In the genomic region with DNA sequence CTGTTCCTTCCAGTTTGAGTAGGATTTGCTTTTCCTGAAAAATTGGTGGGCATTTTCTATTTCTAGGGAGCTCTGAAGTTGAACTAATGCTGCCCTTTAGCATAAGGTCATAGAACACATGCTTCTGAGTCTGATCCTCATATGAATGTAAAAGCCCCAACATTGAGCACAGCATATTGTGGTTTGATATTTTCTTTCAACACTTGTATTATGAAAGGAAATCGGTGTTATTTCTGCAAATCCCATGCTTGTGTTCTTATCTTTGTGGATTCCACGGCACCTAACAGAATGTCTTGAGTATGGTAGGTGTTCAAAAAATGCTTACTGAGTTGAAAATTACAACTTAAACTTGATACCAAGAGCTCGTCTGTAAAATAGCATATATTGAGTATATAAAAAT, we compare ENCODE assay signal across 31 cellular contexts.
"Had no signal": no experiment of that assay in that cellular context is flagged by ENCODE, and none has a peak within 500 bp of the region (broad histone marks: within the 10 kb centered on the region; RNA-seq: fewer than 3 reads in every experiment).

No MANE protein-coding gene starts in this region.

- ATAC-seq: activated CD4-positive, alpha-beta T cell treated with anti-CD3 and anti-CD28 coated beads for 36 hours; activated CD8-positive, alpha-beta memory T cell treated with anti-CD3 and anti-CD28 coated beads, Interleukin-2, amount 10 ng/mL, durations not matched to agents 7 days and 5 days; activated CD8-positive, alpha-beta T cell treated with anti-CD3 and anti-CD28 coated beads, Interleukin-2, amount 10 ng/mL, durations not matched to agents 7 days and 5 days; activated naive CD8-positive, alpha-beta T cell treated with anti-CD3 and anti-CD28 coated beads, Interleukin-2, amount 50 U/mL, for 24 hours; effector memory CD8-positive, alpha-beta T cell had no signal

- H3K9me3 Mint-ChIP-seq: activated CD4-positive, alpha-beta memory T cell treated with anti-CD3 and anti-CD28 coated beads for 36 hours; activated CD4-positive, alpha-beta T cell treated with anti-CD3 and anti-CD28 coated beads, Interleukin-2, amount 10 ng/mL, durations not matched to agents 24 days and 14 days; activated naive CD4-positive, alpha-beta T cell treated with anti-CD3 and anti-CD28 coated beads for 36 hours; activated naive CD4-positive, alpha-beta T cell treated with anti-CD3 and anti-CD28 coated beads, Interleukin-2, amount 50 U/mL, for 24 hours; activated naive CD8-positive, alpha-beta T cell treated with anti-CD3 and anti-CD28 coated beads for 36 hours; activated naive CD8-positive, alpha-beta T cell treated with anti-CD3 and anti-CD28 coated beads, Interleukin-2, amount 50 U/mL, for 24 hours; activated T-helper 1 cell treated with anti-CD3 and anti-CD28 coated beads, Interleukin-12 subunit alpha, Interleukin-12 subunit beta, Interleukin-2, Interleukin-4 antibody, amounts not matched to agents 30 ng/mL and 10 ng/mL and 1 ng/mL, durations not matched to agents 14 hours and 24 hours and 36 hours; activated T-helper 2 cell treated with anti-CD3 and anti-CD28 coated beads, Interferon-gamma antibody, Interleukin-2, Interleukin-4, amounts not matched to agents 10 μg/mL and 5 μg/mL and 100 μg/mL, durations not matched to agents 14 hours and 24 hours and 36 hours; effector memory CD8-positive, alpha-beta T cell had no signal

- H3K27ac ChIP-seq: adrenal gland, ascending aorta, cardiac muscle cell, esophagus muscularis mucosa had no signal

- H3K4me1 Mint-ChIP-seq: activated CD4-positive, alpha-beta T cell treated with anti-CD3 and anti-CD28 coated beads for 36 hours; activated CD4-positive, alpha-beta T cell treated with anti-CD3 and anti-CD28 coated beads, Interleukin-2, amount 10 ng/mL, durations not matched to agents 24 days and 14 days; activated CD8-positive, alpha-beta memory T cell treated with anti-CD3 and anti-CD28 coated beads, Interleukin-2, amount 10 ng/mL, durations not matched to agents 7 days and 5 days; activated naive CD4-positive, alpha-beta T cell treated with anti-CD3 and anti-CD28 coated beads, Interleukin-2, amount 50 U/mL, for 24 hours; activated naive CD8-positive, alpha-beta T cell treated with anti-CD3 and anti-CD28 coated beads for 36 hours; activated naive CD8-positive, alpha-beta T cell treated with anti-CD3 and anti-CD28 coated beads, Interleukin-2, amount 50 U/mL, for 24 hours; brain had no signal

- H3K27ac Mint-ChIP-seq: activated CD4-positive, alpha-beta memory T cell treated with anti-CD3 and anti-CD28 coated beads for 36 hours; activated CD4-positive, alpha-beta T cell treated with anti-CD3 and anti-CD28 coated beads for 36 hours; activated CD4-positive, alpha-beta T cell treated with anti-CD3 and anti-CD28 coated beads, Interleukin-2, amount 10 ng/mL, durations not matched to agents 24 days and 14 days; activated CD8-positive, alpha-beta memory T cell treated with anti-CD3 and anti-CD28 coated beads, Interleukin-2, amount 10 ng/mL, durations not matched to agents 7 days and 5 days; activated CD8-positive, alpha-beta T cell treated with anti-CD3 and anti-CD28 coated beads, Interleukin-2, amount 10 ng/mL, durations not matched to agents 7 days and 5 days; activated naive CD4-positive, alpha-beta T cell treated with anti-CD3 and anti-CD28 coated beads for 36 hours; activated naive CD4-positive, alpha-beta T cell treated with anti-CD3 and anti-CD28 coated beads, Interleukin-2, amount 50 U/mL, for 24 hours; activated naive CD8-positive, alpha-beta T cell treated with anti-CD3 and anti-CD28 coated beads for 36 hours; activated naive CD8-positive, alpha-beta T cell treated with anti-CD3 and anti-CD28 coated beads, Interleukin-2, amount 50 U/mL, for 24 hours; activated T-helper 1 cell treated with anti-CD3 and anti-CD28 coated beads, Interleukin-12 subunit alpha, Interleukin-12 subunit beta, Interleukin-2, Interleukin-4 antibody, amounts not matched to agents 30 ng/mL and 10 ng/mL and 1 ng/mL, durations not matched to agents 14 hours and 24 hours and 36 hours; activated T-helper 2 cell treated with anti-CD3 and anti-CD28 coated beads, Interferon-gamma antibody, Interleukin-2, Interleukin-4, amounts not matched to agents 10 μg/mL and 5 μg/mL and 100 μg/mL, durations not matched to agents 14 hours and 24 hours and 36 hours; brain; effector memory CD8-positive, alpha-beta T cell had no signal

- H3K4me3 Mint-ChIP-seq: activated CD4-positive, alpha-beta memory T cell treated with anti-CD3 and anti-CD28 coated beads for 36 hours; activated CD4-positive, alpha-beta T cell treated with anti-CD3 and anti-CD28 coated beads for 36 hours; activated CD4-positive, alpha-beta T cell treated with anti-CD3 and anti-CD28 coated beads, Interleukin-2, amount 10 ng/mL, durations not matched to agents 24 days and 14 days; activated CD8-positive, alpha-beta memory T cell treated with anti-CD3 and anti-CD28 coated beads, Interleukin-2, amount 10 ng/mL, durations not matched to agents 7 days and 5 days; activated CD8-positive, alpha-beta T cell treated with anti-CD3 and anti-CD28 coated beads, Interleukin-2, amount 10 ng/mL, durations not matched to agents 7 days and 5 days; activated naive CD4-positive, alpha-beta T cell treated with anti-CD3 and anti-CD28 coated beads for 36 hours; activated naive CD4-positive, alpha-beta T cell treated with anti-CD3 and anti-CD28 coated beads, Interleukin-2, amount 50 U/mL, for 24 hours; activated naive CD8-positive, alpha-beta T cell treated with anti-CD3 and anti-CD28 coated beads for 36 hours; activated naive CD8-positive, alpha-beta T cell treated with anti-CD3 and anti-CD28 coated beads, Interleukin-2, amount 50 U/mL, for 24 hours; activated T-helper 1 cell treated with anti-CD3 and anti-CD28 coated beads, Interleukin-12 subunit alpha, Interleukin-12 subunit beta, Interleukin-2, Interleukin-4 antibody, amounts not matched to agents 30 ng/mL and 10 ng/mL and 1 ng/mL, durations not matched to agents 14 hours and 24 hours and 36 hours; brain; effector memory CD8-positive, alpha-beta T cell had no signal

- H3K4me1 ChIP-seq: ascending aorta, breast epithelium had no signal

- H3K27me3 ChIP-seq: adrenal gland, ascending aorta, breast epithelium, cardiac muscle cell, esophagus muscularis mucosa had no signal

- H3K27me3 Mint-ChIP-seq: activated CD4-positive, alpha-beta memory T cell treated with anti-CD3 and anti-CD28 coated beads for 36 hours; activated CD4-positive, alpha-beta T cell treated with anti-CD3 and anti-CD28 coated beads for 36 hours; activated CD4-positive, alpha-beta T cell treated with anti-CD3 and anti-CD28 coated beads, Interleukin-2, amount 10 ng/mL, durations not matched to agents 24 days and 14 days; activated CD8-positive, alpha-beta memory T cell treated with anti-CD3 and anti-CD28 coated beads, Interleukin-2, amount 10 ng/mL, durations not matched to agents 7 days and 5 days; activated naive CD4-positive, alpha-beta T cell treated with anti-CD3 and anti-CD28 coated beads, Interleukin-2, amount 50 U/mL, for 24 hours; activated naive CD8-positive, alpha-beta T cell treated with anti-CD3 and anti-CD28 coated beads for 36 hours; activated naive CD8-positive, alpha-beta T cell treated with anti-CD3 and anti-CD28 coated beads, Interleukin-2, amount 50 U/mL, for 24 hours; brain; effector memory CD8-positive, alpha-beta T cell had no signal

- DNase-seq: activated CD4-positive, alpha-beta memory T cell treated with anti-CD3 and anti-CD28 coated beads for 36 hours; activated CD4-positive, alpha-beta T cell treated with anti-CD3 and anti-CD28 coated beads for 36 hours; activated CD4-positive, alpha-beta T cell treated with anti-CD3 and anti-CD28 coated beads, Interleukin-2, amount 10 ng/mL, durations not matched to agents 24 days and 14 days; activated CD4-positive, CD25-positive, alpha-beta regulatory T cell; activated CD4-positive, CD25-positive, alpha-beta regulatory T cell treated with anti-CD3 and anti-CD28 coated beads, Interleukin-2, amount 50 U/mL, for 72 hours; activated CD8-positive, alpha-beta memory T cell treated with anti-CD3 and anti-CD28 coated beads, Interleukin-2, amount 10 ng/mL, durations not matched to agents 7 days and 5 days; activated CD8-positive, alpha-beta memory T cell treated with anti-CD3 and anti-CD28 coated beads, Interleukin-2, amount 50 U/mL, for 4 hours; activated CD8-positive, alpha-beta T cell treated with anti-CD3 and anti-CD28 coated beads, Interleukin-2, amount 10 ng/mL, durations not matched to agents 7 days and 5 days; activated effector memory CD4-positive, alpha-beta T cell treated with anti-CD3 and anti-CD28 coated beads, Interleukin-2, amount 50 U/mL, for 16 hours; activated naive CD4-positive, alpha-beta T cell treated with anti-CD3 and anti-CD28 coated beads for 36 hours; activated naive CD8-positive, alpha-beta T cell treated with anti-CD3 and anti-CD28 coated beads for 36 hours; activated naive CD8-positive, alpha-beta T cell treated with anti-CD3 and anti-CD28 coated beads, Interleukin-2, amount 50 U/mL, for 24 hours; activated T-cell treated with anti-CD3 and anti-CD28 coated beads, Interleukin-2, amount 50 U/mL, for 1 hour; activated T-cell treated with anti-CD3 and anti-CD28 coated beads, Interleukin-2, amount 50 U/mL, for 48 hours; adrenal gland; central memory CD4-positive, alpha-beta T cell; cortex of kidney; dermis blood vessel endothelial cell; effector CD4-positive, alpha-beta T cell; effector memory CD8-positive, alpha-beta T cell; erythroblast; head of caudate nucleus; T-helper 2 cell had no signal

- H3K9me3 ChIP-seq: adrenal gland, ascending aorta, breast epithelium, esophagus muscularis mucosa had no signal

- H3K36me3 ChIP-seq: adrenal gland, ascending aorta, cardiac muscle cell, esophagus muscularis mucosa had no signal

- H3K4me3 ChIP-seq: adrenal gland, ascending aorta, breast epithelium, cardiac muscle cell, esophagus muscularis mucosa had no signal
